Comparison of ENCODE assay signal across 8 cellular contexts in genomic region chr11:45079943-45080719, GRCh38.
DNase-seq lines count a peak whose midpoint lies in the region; ATAC-seq and TF ChIP-seq lines count a peak whose summit lies in the region.

No MANE protein-coding gene starts in this region.

- no peaks in the 10 kb centered on the region for H3K79me1 ChIP-seq in mesenchymal stem cell (replicated peaks; ENCODE audit: low read length, poor library complexity, severe bottlenecking)

- no peak for TF ChIP-seq CTCF in progenitor cell of endocrine pancreas (IDR thresholded peaks at IDR 0.05; ENCODE audit: unreplicated experiment)

- WGBS in mesenchymal stem cell = 67% methylated on average over 16 of the region's 16 CpGs

- H3K4me2 ChIP-seq in mesenchymal stem cell (ENCODE audit: low read length, poor library complexity, severe bottlenecking) = no peak overlapping the region

- no peak overlapping the region for H2BK5ac ChIP-seq in mesenchymal stem cell (ENCODE audit: low read depth, low read length, poor library complexity, severe bottlenecking)

- H3K4ac ChIP-seq in mesenchymal stem cell (ENCODE audit: low read depth in 1 of 2, low read length in 2 of 2) = peak overlapping the region; percentile 92 to 97

- ATAC-seq in GM21381 (IDR thresholded peaks at IDR 0.05; ENCODE audit: unreplicated experiment) = peak; percentile 66
- ATAC-seq in HG02571 (IDR thresholded peaks at IDR 0.05; ENCODE audit: unreplicated experiment) = no peak

- peak overlapping the region; percentile 86 to 99 for H2BK12ac ChIP-seq in mesenchymal stem cell (ENCODE audit: low read length in 2 of 2)

- peaks cover 40% of the 10 kb centered on the region for H3K27me3 Mint-ChIP-seq in progenitor cell of endocrine pancreas

- peaks cover 12 to 37% of the 10 kb centered on the region in 2 experiments for H3K27me3 ChIP-seq in mesenchymal stem cell (ENCODE audit: control insufficient read depth in 1 of 2, insufficient read depth in 1 of 2, low read length in 2 of 2)

- peak; percentile 78 for DNase-seq in NOMO-1 treated with DMSO at 0.1 percent for 48 hours (lab: John Stamatoyannopoulos, UW; ENCODE audit: unreplicated experiment)
- DNase-seq in activated T-helper 1 cell treated with Interleukin-2 at 50 U/mL for 16 hours (ENCODE audit: low read depth) = peak; percentile 38
- no peak for DNase-seq in mesenchymal stem cell
- DNase-seq in LoVo (ENCODE audit: low spot score) = no peak
- no peak for DNase-seq in HK-2 (ENCODE audit: unreplicated experiment)
- no peak for DNase-seq in progenitor cell of endocrine pancreas (ENCODE audit: low spot score, unreplicated experiment)

- H3K27ac Mint-ChIP-seq in progenitor cell of endocrine pancreas = no peak overlapping the region

- H3K9ac ChIP-seq in mesenchymal stem cell (ENCODE audit: low read length) = no peak overlapping the region

- no peak overlapping the region for H3K4me3 ChIP-seq in mesenchymal stem cell (ENCODE audit: insufficient read depth in 1 of 2, low read depth in 1 of 2, low read length in 2 of 2)

- H3K18ac ChIP-seq in mesenchymal stem cell (ENCODE audit: low read depth in 1 of 2, low read length in 2 of 2) = peak overlapping the region; percentile 93 to 97

- H4K8ac ChIP-seq in mesenchymal stem cell (ENCODE audit: low read length) = peak overlapping the region; percentile 93

- H3K9me3 ChIP-seq in mesenchymal stem cell (ENCODE audit: control insufficient read depth, low read length) = no peaks in the 10 kb centered on the region

- H2AFZ ChIP-seq in mesenchymal stem cell (ENCODE audit: low read depth, low read length) = peak overlapping the region; percentile 20

- peak overlapping the region; percentile 15 for H2BK15ac ChIP-seq in mesenchymal stem cell (ENCODE audit: low read depth, poor library complexity, severe bottlenecking)

- H3K4me1 Mint-ChIP-seq in progenitor cell of endocrine pancreas (ENCODE audit: low read depth) = peaks cover 5% of the 10 kb centered on the region

- peaks cover 3% of the 10 kb centered on the region for H3K9me3 Mint-ChIP-seq in progenitor cell of endocrine pancreas (ENCODE audit: low read depth)

- H3K4me1 ChIP-seq in mesenchymal stem cell (ENCODE audit: control insufficient read depth, insufficient read depth, low read depth, low read length) = peaks cover 6% of the 10 kb centered on the region

- no peak overlapping the region for H3K23ac ChIP-seq in mesenchymal stem cell (ENCODE audit: low read length in 2 of 2)

- no peak overlapping the region for H3K27ac ChIP-seq in mesenchymal stem cell (ENCODE audit: low read length, poor library complexity, severe bottlenecking)

- no peaks in the 10 kb centered on the region for H3K36me3 Mint-ChIP-seq in progenitor cell of endocrine pancreas (ENCODE audit: insufficient read depth)

- no peak overlapping the region for H2AK5ac ChIP-seq in mesenchymal stem cell (ENCODE audit: low read length, severe bottlenecking)

- H3K36me3 ChIP-seq in mesenchymal stem cell (ENCODE audit: control insufficient read depth in 1 of 2, insufficient read depth in 2 of 2, low read depth in 1 of 2, low read length in 2 of 2) = no peaks in the 10 kb centered on the region

- peak overlapping the region; percentile 75 for H2BK120ac ChIP-seq in mesenchymal stem cell (ENCODE audit: low read depth, low read length)

- H3K4me3 Mint-ChIP-seq in progenitor cell of endocrine pancreas (ENCODE audit: low read depth) = no peak overlapping the region

- peak overlapping the region; percentile 96 for H4K91ac ChIP-seq in mesenchymal stem cell (ENCODE audit: low read length)

- H3K14ac ChIP-seq in mesenchymal stem cell (ENCODE audit: low read length in 2 of 2) = peak overlapping the region in 1 of 2 experiments; percentile 94

Comparison
In these comparisons a context has a peak if more than half of its experiments do, and no peak if none do; other contexts are left out.
1. DNase-seq: peak in NOMO-1 treated with DMSO at 0.1 percent for 48 hours (single experiment) and activated T-helper 1 cell treated with Interleukin-2 at 50 U/mL for 16 hours (single experiment); none in mesenchymal stem cell (single experiment), LoVo (single experiment), HK-2 (single experiment) and progenitor cell of endocrine pancreas (single experiment).